In genomic region chr16:85611455-85612190, GRCh38 we compare ENCODE assay signal across 8 cellular contexts. TPM values are rescaled to one million over a fixed set of nuclear protein-coding genes. Genes with fewer than 3 reads are reported as not detected.
DNase-seq lines count a peak whose midpoint lies in the region; ATAC-seq and TF ChIP-seq lines count a peak whose summit lies in the region.

No MANE protein-coding gene starts in this region.

- peak overlapping the region; percentile 63 for H3K4me3 ChIP-seq in AG10803 (ENCODE audit: low read length)

- no peaks in the 10 kb centered on the region for H3K9me3 Mint-ChIP-seq in mesothelial cell of epicardium

- H3K36me3 Mint-ChIP-seq in mesothelial cell of epicardium: no peaks in the 10 kb centered on the region

- peak overlapping the region; percentile 53 for H3K4me3 Mint-ChIP-seq in mesothelial cell of epicardium

- H3K27ac Mint-ChIP-seq in mesothelial cell of epicardium: peak overlapping the region; percentile 53

- H3K27me3 Mint-ChIP-seq in mesothelial cell of epicardium (ENCODE audit: low read depth): no peaks in the 10 kb centered on the region

- TF ChIP-seq POLR2A in erythroblast (IDR thresholded peaks at IDR 0.05; ENCODE audit: low read length): peak; percentile 31

- DNase-seq in AG10803 (ENCODE audit: low read depth) (peak; percentile 88), HCEC 1CT (peak; percentile 79), NCI-H69 (lab: John Stamatoyannopoulos, UW) (peak; percentile 89), erythroblast (lab: John Stamatoyannopoulos, UW) (peak; percentile 75 to 78), mesothelial cell of epicardium (ENCODE audit: low spot score in 2 of 2, unreplicated experiment in 2 of 2) (peak; percentile 66 to 76)
- peak; percentile 55 for DNase-seq in activated CD8-positive, alpha-beta memory T cell treated with anti-CD3 and anti-CD28 coated beads, Interleukin-2, amount 50 U/mL, for 4 hours
- peak; percentile 67 for DNase-seq in stimulated activated naive CD8-positive, alpha-beta T cell treated with anti-CD3 and anti-CD28 coated beads, Interleukin-15, Interleukin-2, amounts not matched to agents 100 U/mL and 50 U/mL, for 24 hours

- peaks cover 64% of the 10 kb centered on the region for H3K4me1 Mint-ChIP-seq in mesothelial cell of epicardium

- peak; percentile 3 for ATAC-seq in stimulated activated naive CD8-positive, alpha-beta T cell treated with anti-CD3 and anti-CD28 coated beads, Interleukin-15, Interleukin-2, amounts not matched to agents 100 U/mL and 50 U/mL, for 24 hours
- no peak for ATAC-seq in GM18498 (IDR thresholded peaks at IDR 0.05; ENCODE audit: unreplicated experiment)

- TF ChIP-seq CTCF in AG10803 (conservative IDR thresholded peaks at IDR 0.05; ENCODE audit: low read length) (no peak), mesothelial cell of epicardium (IDR thresholded peaks at IDR 0.05; ENCODE audit: unreplicated experiment) (no peak)

RNA-seq across cellular contexts. Expression of gene GSE1, which starts 1.5 kb away (rescaled TPM):
- total RNA-seq in mesothelial cell of epicardium: 193 to 218 TPM (median 208 TPM) in 3 replicates
